8 cellular contexts compared by ENCODE assay signal in the genomic region with DNA sequence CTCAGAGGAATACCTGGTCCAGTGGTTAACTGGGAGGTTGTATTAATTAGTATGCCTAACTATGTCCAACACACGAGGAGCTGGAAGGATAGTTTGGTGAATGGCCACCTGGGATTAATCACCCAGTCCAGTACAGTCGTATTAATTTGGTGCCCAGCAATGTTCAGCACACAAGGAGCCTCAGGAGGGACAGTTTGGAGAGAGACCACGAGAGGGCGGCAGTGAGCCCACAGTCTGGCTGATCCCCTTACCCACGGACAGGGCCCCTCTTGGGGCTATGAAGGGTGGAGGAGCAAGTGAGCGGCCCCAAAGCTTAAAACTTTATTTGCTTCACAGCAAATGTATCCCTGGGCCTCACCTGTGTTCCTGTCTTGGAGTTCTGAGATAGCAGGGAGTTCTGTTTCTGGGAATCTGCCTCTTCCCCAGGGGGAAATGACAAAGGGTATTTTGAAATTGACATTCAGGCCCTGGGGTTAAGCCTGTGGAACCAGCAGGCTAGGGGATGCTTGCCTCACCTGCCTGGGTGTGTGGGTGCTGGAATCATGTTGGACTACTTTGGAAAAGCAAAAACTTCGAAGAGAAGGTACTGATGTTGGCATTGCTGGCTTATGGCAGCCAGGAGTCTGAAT.
DNase-seq lines count a peak whose midpoint lies in the region; ATAC-seq, FAIRE-seq and TF ChIP-seq lines count a peak whose summit lies in the region.

No MANE protein-coding gene starts in this region.

- no peak for TF ChIP-seq POLR2A in GM12892 (IDR thresholded peaks at IDR 0.05; ENCODE audit: low read depth, low read length)

- H3K27ac ChIP-seq in OCI-LY7 (ENCODE audit: low read depth, low read length, poor library complexity, severe bottlenecking), result no peak overlapping the region

- H3K36me3 Mint-ChIP-seq in activated naive CD8-positive, alpha-beta T cell treated with anti-CD3 and anti-CD28 coated beads for 36 hours, result no peaks in the 10 kb centered on the region

- no peaks in the 10 kb centered on the region for H3K9me2 ChIP-seq in OCI-LY7 (ENCODE audit: insufficient read depth, low read length)

- no peaks in the 10 kb centered on the region for H3K4me1 Mint-ChIP-seq in activated naive CD8-positive, alpha-beta T cell treated with anti-CD3 and anti-CD28 coated beads for 36 hours

- DNase-seq in AG08395 (ENCODE audit: low spot score) (peak; percentile 34), GM12892 (ENCODE audit: insufficient read length) (peak; percentile 60), OCI-LY7 (ENCODE audit: low spot score) (peak; percentile 37), hypothalamus (lab: John Stamatoyannopoulos, UW) (peak in 32 of 51 donors; percentile 1 to 59 (median 22)), NCI-H774 (lab: John Stamatoyannopoulos, UW) (no peak)
- DNase-seq in activated naive CD8-positive, alpha-beta T cell treated with anti-CD3 and anti-CD28 coated beads for 36 hours, result peak; percentile 38
- peak; percentile 66 for DNase-seq in stimulated activated CD4-positive, alpha-beta T cell treated with anti-CD3 and anti-CD28 coated beads, Interleukin-15, amount 100 ng/mL, for 24 hours

- no peaks in the 10 kb centered on the region for H3K36me3 ChIP-seq in OCI-LY7 (ENCODE audit: insufficient read depth, low read length)

- POLR2A ChIA-PET in OCI-LY7 (lab: Charles Lee), result no interaction called here

- H3K27ac Mint-ChIP-seq in activated naive CD8-positive, alpha-beta T cell treated with anti-CD3 and anti-CD28 coated beads for 36 hours, result no peak overlapping the region

- peak; percentile 89 for TF ChIP-seq CTCF in OCI-LY7 (conservative IDR thresholded peaks at IDR 0.05; ENCODE audit: low read length)

- BruUV-seq in OCI-LY7 (replicated peaks; lab: Mats Ljungman, UMichigan), result no TSS peak

- H3K4me2 ChIP-seq in OCI-LY7 (ENCODE audit: low read length), result no peak overlapping the region

- H4K20me1 ChIP-seq in OCI-LY7 (ENCODE audit: insufficient read depth, low read length), result no peaks in the 10 kb centered on the region

- H3K4me3 ChIP-seq in OCI-LY7 (ENCODE audit: low read depth, low read length, poor library complexity, severe bottlenecking), result no peak overlapping the region

- intact Hi-C loops in OCI-LY7 (cut with micrococcal nuclease; ENCODE audit: unreplicated experiment), result loop anchor here (2.0 kb wide), 1 partner anchor 230 kb away; no protein-coding TSS in a partner anchor

- no peaks in the 10 kb centered on the region for H3K9me3 ChIP-seq in OCI-LY7 (ENCODE audit: low read length)

- no peaks in the 10 kb centered on the region for H3K79me2 ChIP-seq in OCI-LY7 (ENCODE audit: insufficient read depth, low read depth, low read length)

- CTCF ChIA-PET in OCI-LY7 (lab: Charles Lee; ENCODE audit: unreplicated experiment), result no interaction called here

- H3K27me3 Mint-ChIP-seq in activated naive CD8-positive, alpha-beta T cell treated with anti-CD3 and anti-CD28 coated beads for 36 hours, result peaks cover 6% of the 10 kb centered on the region

- peak; percentile 42 for FAIRE-seq in GM12892 (lab: Jason Lieb, UNC)

- no peaks in the 10 kb centered on the region for H3K4me1 ChIP-seq in OCI-LY7 (ENCODE audit: insufficient read depth, low read length, poor library complexity, severe bottlenecking)

- H3K9me3 Mint-ChIP-seq in activated naive CD8-positive, alpha-beta T cell treated with anti-CD3 and anti-CD28 coated beads for 36 hours, result no peaks in the 10 kb centered on the region

- H3K4me3 Mint-ChIP-seq in activated naive CD8-positive, alpha-beta T cell treated with anti-CD3 and anti-CD28 coated beads for 36 hours, result no peak overlapping the region

- ATAC-seq in GM18861 (IDR thresholded peaks at IDR 0.05; ENCODE audit: unreplicated experiment), result no peak

- no peak overlapping the region for H2AFZ ChIP-seq in OCI-LY7 (ENCODE audit: low read length)
